In the genomic region with DNA sequence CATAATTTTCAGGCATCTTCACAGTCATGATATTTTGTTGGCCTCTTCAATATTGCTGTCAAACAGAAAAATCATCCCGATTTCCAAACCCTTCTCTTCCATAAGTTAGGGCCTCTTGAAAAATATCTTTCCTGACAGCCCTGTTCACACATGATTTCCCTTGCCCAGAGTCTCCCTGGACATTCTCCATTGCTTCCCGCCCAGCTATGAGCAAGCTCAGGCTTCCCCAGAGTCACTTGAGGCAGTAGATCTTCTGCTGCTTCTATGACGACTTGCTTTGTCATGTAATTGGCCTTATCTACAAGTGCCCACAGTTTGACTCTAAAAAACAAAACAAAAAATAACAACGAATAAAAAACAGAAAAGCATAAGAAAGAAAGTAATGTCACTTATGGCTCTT, we compare ENCODE assay signal across 1 cellular context.
TF ChIP-seq lines count a peak whose summit lies in the region.

No MANE protein-coding gene starts in this region.

TF ChIP-seq in SK-N-SH treated with all-trans-retinoic acid at 6 μM for 48 hours, 23 proteins besides CTCF, POLR2A, EP300 and RAD21 (continued from another document):
- TF ChIP-seq, protein P1, sequence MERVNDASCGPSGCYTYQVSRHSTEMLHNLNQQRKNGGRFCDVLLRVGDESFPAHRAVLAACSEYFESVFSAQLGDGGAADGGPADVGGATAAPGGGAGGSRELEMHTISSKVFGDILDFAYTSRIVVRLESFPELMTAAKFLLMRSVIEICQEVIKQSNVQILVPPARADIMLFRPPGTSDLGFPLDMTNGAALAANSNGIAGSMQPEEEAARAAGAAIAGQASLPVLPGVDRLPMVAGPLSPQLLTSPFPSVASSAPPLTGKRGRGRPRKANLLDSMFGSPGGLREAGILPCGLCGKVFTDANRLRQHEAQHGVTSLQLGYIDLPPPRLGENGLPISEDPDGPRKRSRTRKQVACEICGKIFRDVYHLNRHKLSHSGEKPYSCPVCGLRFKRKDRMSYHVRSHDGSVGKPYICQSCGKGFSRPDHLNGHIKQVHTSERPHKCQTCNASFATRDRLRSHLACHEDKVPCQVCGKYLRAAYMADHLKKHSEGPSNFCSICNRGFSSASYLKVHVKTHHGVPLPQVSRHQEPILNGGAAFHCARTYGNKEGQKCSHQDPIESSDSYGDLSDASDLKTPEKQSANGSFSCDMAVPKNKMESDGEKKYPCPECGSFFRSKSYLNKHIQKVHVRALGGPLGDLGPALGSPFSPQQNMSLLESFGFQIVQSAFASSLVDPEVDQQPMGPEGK (CRISPR knock-in tag; IDR thresholded peaks at IDR 0.05; ENCODE audit: borderline replicate concordance) = no peak
- TF ChIP-seq PPARA (CRISPR knock-in tag; IDR thresholded peaks at IDR 0.05; ENCODE audit: borderline replicate concordance) (no peak), ZFP3 (CRISPR knock-in tag; IDR thresholded peaks at IDR 0.05) (no peak)
